In genomic region chr1:35555212-35555584, GRCh38 we compare ENCODE assay signal across 12 cellular contexts. TPM values are rescaled to one million over a fixed set of nuclear protein-coding genes. Genes with fewer than 3 reads are reported as not detected.
DNase-seq lines count a peak whose midpoint lies in the region; ATAC-seq and TF ChIP-seq lines count a peak whose summit lies in the region.
"Had no signal": no experiment of that assay in that cellular context is flagged by ENCODE, and none has a peak within 500 bp of the region (broad histone marks: within the 10 kb centered on the region; RNA-seq: fewer than 3 reads in every experiment).

No MANE protein-coding gene starts in this region.

- intact Hi-C loops in gastrocnemius medialis (cut with DNase I; ENCODE audit: low total_unique reads) = loop anchor here (5.0 to 10.0 kb wide), 2 partner anchors 162 to 910 kb away; partner anchors contain the start of genes C1orf216 and MRPS15

- H3K27ac ChIP-seq in gastrocnemius medialis = peak overlapping the region; percentile 16 to 100 (median 99)
- H3K27ac ChIP-seq: thoracic aorta had no signal

- H3K4me1 ChIP-seq in gastrocnemius medialis = peaks cover 41 to 55% of the 10 kb centered on the region in 2 donors

- H3K9me3 ChIP-seq in gastrocnemius medialis = no peaks in the 10 kb centered on the region
- H3K9me3 ChIP-seq: thoracic aorta had no signal

- DNase-seq in T-helper 1 cell (no peak), glutamatergic neuron (no peak), gastrocnemius medialis (no peak), NCI-H526 treated with DMSO at 0.1 percent for 48 hours (lab: John Stamatoyannopoulos, UW) (no peak)
- no peak for DNase-seq in T-helper 2 cell treated with Interferon-gamma antibody and Interleukin-4, amounts not matched to agents 5 μg/mL and 100 μg/mL, for 36 hours (ENCODE audit: low spot score)
- DNase-seq: activated CD8-positive, alpha-beta memory T cell treated with anti-CD3 and anti-CD28 coated beads, Interleukin-2, amount 50 U/mL, for 4 hours; NCI-H1436 treated with DMSO at 0.1 percent for 48 hours; RPMI8226 had no signal

- H3K4me1 Mint-ChIP-seq in T-helper 1 cell treated with Interleukin-12 subunit alpha and Interleukin-12 subunit beta and Interleukin-4 antibody, amounts not matched to agents 30 μg/mL and 1 μg/mL, for 36 hours (ENCODE audit: low read depth) = peaks cover 48% of the 10 kb centered on the region
- peaks cover 30% of the 10 kb centered on the region for H3K4me1 Mint-ChIP-seq in T-helper 2 cell treated with Interferon-gamma antibody and Interleukin-4, amounts not matched to agents 5 μg/mL and 100 μg/mL, for 36 hours (ENCODE audit: low read depth)
- H3K4me1 Mint-ChIP-seq in glutamatergic neuron (ENCODE audit: low read depth, unreplicated experiment) = peaks cover 32% of the 10 kb centered on the region

- H3K27ac Mint-ChIP-seq in T-helper 1 cell treated with Interleukin-12 subunit alpha and Interleukin-12 subunit beta and Interleukin-4 antibody, amounts not matched to agents 30 μg/mL and 1 μg/mL, for 36 hours = peak overlapping the region; percentile 80
- H3K27ac Mint-ChIP-seq in T-helper 2 cell treated with Interferon-gamma antibody and Interleukin-4, amounts not matched to agents 5 μg/mL and 100 μg/mL, for 36 hours = peak overlapping the region; percentile 1
- peak overlapping the region; percentile 92 for H3K27ac Mint-ChIP-seq in glutamatergic neuron (ENCODE audit: unreplicated experiment)

- TF ChIP-seq POLR2A in gastrocnemius medialis (IDR thresholded peaks at IDR 0.05) = no peak

- in situ Hi-C loops in gastrocnemius medialis (cut with MboI; ENCODE audit: low sequenced_read_pairs in 4 of 4) = loop anchor here in 1 of 4 donors (10.0 kb wide), 1 partner anchor 360 kb away; the partner anchor contains the start of gene SFPQ

- H3K27me3 Mint-ChIP-seq in T-helper 1 cell treated with Interleukin-12 subunit alpha and Interleukin-12 subunit beta and Interleukin-4 antibody, amounts not matched to agents 30 μg/mL and 1 μg/mL, for 36 hours (ENCODE audit: low read depth) = no peaks in the 10 kb centered on the region
- peaks cover 3% of the 10 kb centered on the region for H3K27me3 Mint-ChIP-seq in T-helper 2 cell treated with Interferon-gamma antibody and Interleukin-4, amounts not matched to agents 5 μg/mL and 100 μg/mL, for 36 hours (ENCODE audit: low read depth)
- H3K27me3 Mint-ChIP-seq in glutamatergic neuron (ENCODE audit: unreplicated experiment) = peaks cover 15% of the 10 kb centered on the region

- H3K36me3 ChIP-seq in gastrocnemius medialis = peaks cover 0 to 16% of the 10 kb centered on the region in 2 donors

- peak overlapping the region in 1 of 4 donors; percentile 84 for H3K4me3 ChIP-seq in gastrocnemius medialis
- H3K4me3 ChIP-seq: thoracic aorta had no signal

- H3K4me3 Mint-ChIP-seq in T-helper 1 cell treated with Interleukin-12 subunit alpha and Interleukin-12 subunit beta and Interleukin-4 antibody, amounts not matched to agents 30 μg/mL and 1 μg/mL, for 36 hours = peak overlapping the region; percentile 98
- H3K4me3 Mint-ChIP-seq in T-helper 2 cell treated with Interferon-gamma antibody and Interleukin-4, amounts not matched to agents 5 μg/mL and 100 μg/mL, for 36 hours = peak overlapping the region; percentile 97
- H3K4me3 Mint-ChIP-seq in glutamatergic neuron (ENCODE audit: unreplicated experiment) = peak overlapping the region; percentile 96

- H3K9me3 Mint-ChIP-seq in T-helper 1 cell treated with Interleukin-12 subunit alpha and Interleukin-12 subunit beta and Interleukin-4 antibody, amounts not matched to agents 30 μg/mL and 1 μg/mL, for 36 hours = no peaks in the 10 kb centered on the region
- H3K9me3 Mint-ChIP-seq in T-helper 2 cell treated with Interferon-gamma antibody and Interleukin-4, amounts not matched to agents 5 μg/mL and 100 μg/mL, for 36 hours = no peaks in the 10 kb centered on the region
- H3K9me3 Mint-ChIP-seq in glutamatergic neuron (ENCODE audit: unreplicated experiment) = peaks cover 9% of the 10 kb centered on the region

- TF ChIP-seq CTCF in glutamatergic neuron (IDR thresholded peaks at IDR 0.05; ENCODE audit: partially characterized antibody, unreplicated experiment) (no peak), gastrocnemius medialis (IDR thresholded peaks at IDR 0.05 in 4 of 5, conservative IDR thresholded peaks at IDR 0.05 in 1 of 5) (no peak)

- ATAC-seq in gastrocnemius medialis (no peak), GM19023 (IDR thresholded peaks at IDR 0.05; ENCODE audit: unreplicated experiment) (no peak), HG03432 (IDR thresholded peaks at IDR 0.05; ENCODE audit: unreplicated experiment) (no peak)

- H3K36me3 Mint-ChIP-seq in T-helper 1 cell treated with Interleukin-12 subunit alpha and Interleukin-12 subunit beta and Interleukin-4 antibody, amounts not matched to agents 30 μg/mL and 1 μg/mL, for 36 hours (ENCODE audit: low read depth) = peaks cover 32% of the 10 kb centered on the region
- H3K36me3 Mint-ChIP-seq in T-helper 2 cell treated with Interferon-gamma antibody and Interleukin-4, amounts not matched to agents 5 μg/mL and 100 μg/mL, for 36 hours (ENCODE audit: low read depth) = peaks cover 25% of the 10 kb centered on the region
- no peaks in the 10 kb centered on the region for H3K36me3 Mint-ChIP-seq in glutamatergic neuron (ENCODE audit: unreplicated experiment)

- no peaks in the 10 kb centered on the region for H3K27me3 ChIP-seq in gastrocnemius medialis

RNA-seq across cellular contexts. Expression of gene KIAA0319L, which starts 2.0 kb away (rescaled TPM):
- total RNA-seq in glutamatergic neuron (ENCODE audit: unreplicated experiment) = 74.7 TPM
- 10 to 100 TPM; 44.4 to 85.0 (median 69.2) TPM for total RNA-seq in gastrocnemius medialis

RNA-seq across cellular contexts. Expression of gene NCDN, which starts 2.4 kb away (rescaled TPM):
- total RNA-seq in glutamatergic neuron (ENCODE audit: unreplicated experiment) (95.3 TPM), gastrocnemius medialis (10 to 100 TPM in 3 of 4 donors, 1 to 10 TPM in 1; 8.7 to 16.8 (median 14.0) TPM)

RNA-seq across cellular contexts. Expression of gene TFAP2E, which starts 17.9 kb away (rescaled TPM):
- 1.1 TPM for total RNA-seq in glutamatergic neuron (ENCODE audit: unreplicated experiment)
- not detected for total RNA-seq in gastrocnemius medialis

Comparison
In these comparisons a context has a peak if more than half of its experiments do, and no peak if none do; other contexts are left out.
1. H3K27ac Mint-ChIP-seq: peak in every context shown above with its lines; median percentile 92 in glutamatergic neuron; 80 in T-helper 1 cell treated with Interleukin-12 subunit alpha and Interleukin-12 subunit beta and Interleukin-4 antibody, amounts not matched to agents 30 μg/mL and 1 μg/mL, for 36 hours; 1 in T-helper 2 cell treated with Interferon-gamma antibody and Interleukin-4, amounts not matched to agents 5 μg/mL and 100 μg/mL, for 36 hours.